ENCODE assay signal across 1 cellular context in the genomic region with DNA sequence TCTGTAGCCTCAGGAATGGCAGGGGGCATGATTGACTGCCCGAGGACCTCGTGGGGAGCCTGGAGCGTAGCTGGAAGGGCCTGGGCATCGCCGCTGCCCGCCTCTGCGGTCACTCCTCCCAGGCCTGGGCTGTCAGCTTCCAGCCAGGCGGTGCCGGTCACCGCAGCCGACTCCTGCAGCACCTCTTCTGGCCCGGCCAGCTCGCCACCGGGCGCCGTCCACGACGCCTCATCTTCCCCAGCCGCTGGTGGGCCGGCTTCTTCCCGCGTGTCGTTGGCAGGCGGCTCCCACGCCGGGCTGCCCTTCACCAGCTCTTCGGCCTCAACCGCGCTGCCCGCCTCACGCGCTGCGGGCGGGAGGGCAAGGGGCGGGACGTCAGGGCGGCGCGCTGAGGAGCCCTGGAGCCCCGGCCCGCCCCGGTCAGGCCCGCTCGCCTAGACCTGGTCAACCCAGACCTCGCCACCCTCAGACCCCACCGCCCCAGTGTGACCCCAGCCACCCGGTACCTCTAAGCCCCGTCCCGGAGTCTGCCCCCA.
TF ChIP-seq lines count a peak whose summit lies in the region.

No MANE protein-coding gene starts in this region.

TF ChIP-seq in HepG2, 621 proteins besides CTCF, POLR2A, EP300 and RAD21 (continued from another document):
- TF ChIP-seq CREM (IDR thresholded peaks at IDR 0.05): no peak
- TF ChIP-seq CREM (CRISPR knock-in tag; IDR thresholded peaks at IDR 0.05): no peak
- TF ChIP-seq ZNF749 (CRISPR knock-in tag; IDR thresholded peaks at IDR 0.05; ENCODE audit: borderline replicate concordance): no peak
- TF ChIP-seq ZNF331 (CRISPR knock-in tag; IDR thresholded peaks at IDR 0.05): no peak
- TF ChIP-seq ZNF460 (CRISPR knock-in tag; IDR thresholded peaks at IDR 0.05; ENCODE audit: borderline replicate concordance): no peak
